29 cellular contexts compared by ENCODE assay signal in the genomic region with DNA sequence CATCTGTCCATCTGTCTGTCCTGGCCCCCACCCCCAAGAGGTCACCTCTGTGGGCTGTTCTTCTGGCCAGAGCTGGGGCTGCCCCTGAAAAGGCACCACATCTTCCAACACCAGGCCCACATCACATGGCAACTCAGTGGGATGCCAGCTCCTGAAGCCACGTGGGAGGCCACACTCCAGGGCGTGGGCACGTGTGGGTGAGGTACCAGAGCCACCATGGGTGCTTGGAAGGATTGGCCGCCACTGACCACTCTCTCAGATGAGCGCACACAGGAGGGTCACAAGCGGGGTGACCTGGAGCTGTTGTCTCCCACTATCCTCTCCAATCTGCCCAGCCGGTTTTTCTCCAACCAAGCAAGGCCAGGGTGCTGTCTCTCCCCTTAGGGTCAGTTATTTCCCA.
"Had no signal": no experiment of that assay in that cellular context is flagged by ENCODE, and none has a peak within 500 bp of the region (broad histone marks: within the 10 kb centered on the region; RNA-seq: fewer than 3 reads in every experiment).

No MANE protein-coding gene starts in this region.

- H3K9me3 ChIP-seq: colonic mucosa, esophagus muscularis mucosa, gastroesophageal sphincter, heart right ventricle, mucosa of descending colon, stomach, thyroid gland, vagina had no signal

- H3K27ac ChIP-seq: colonic mucosa, epithelial cell of prostate, esophagus muscularis mucosa, foreskin keratinocyte, gastroesophageal sphincter, heart right ventricle, neural progenitor cell, stomach, thyroid gland, vagina had no signal

- H3K4me2 ChIP-seq: neural progenitor cell, smooth muscle cell had no signal

- DNase-seq: colonic mucosa; effector CD8-positive, alpha-beta T cell; endodermal cell; foreskin keratinocyte; glutamatergic neuron; heart right ventricle; hippocampal formation; left ventricle myocardium superior; mucosa of descending colon; naive B cell; nucleus accumbens; retina; stimulated activated CD4-positive, alpha-beta T cell treated with anti-CD3 and anti-CD28 coated beads, Interleukin-12 subunit alpha, Interleukin-12 subunit beta, amount 100 ng/mL, for 4 hours; stimulated activated CD4-positive, alpha-beta T cell treated with anti-CD3 and anti-CD28 coated beads, Interleukin-1b, Interleukin-23, amount 100 ng/mL, for 48 hours; stimulated activated CD4-positive, alpha-beta T cell treated with anti-CD3 and anti-CD28 coated beads, Interleukin-4, amount 100 ng/mL, for 1 hour; stimulated activated CD8-positive, alpha-beta memory T cell treated with anti-CD3 and anti-CD28 coated beads, Interleukin-4, amount 100 ng/mL, for 48 hours; stimulated activated naive CD4-positive, alpha-beta T cell treated with Interleukin-2 at 50 U/mL for 16 hours; stomach; thyroid gland; trophoblast cell had no signal

- H3K9ac ChIP-seq: neural progenitor cell had no signal

- H3K4me3 ChIP-seq: colonic mucosa, esophagus muscularis mucosa, gastroesophageal sphincter, heart right ventricle, lung, mucosa of descending colon, neural progenitor cell, smooth muscle cell, stomach, thyroid gland, vagina had no signal

- H3K4me1 ChIP-seq: colonic mucosa, foreskin keratinocyte, neural progenitor cell, thyroid gland had no signal

- H2AFZ ChIP-seq: neural progenitor cell had no signal

- FAIRE-seq: islet of Langerhans had no signal

- H3K27me3 ChIP-seq: colonic mucosa, neural progenitor cell, thyroid gland, vagina had no signal

- ATAC-seq: foreskin keratinocyte, gastroesophageal sphincter, heart right ventricle, left ventricle myocardium superior, mucosa of descending colon, sciatic nerve had no signal

- H3K36me3 ChIP-seq: colonic mucosa, esophagus muscularis mucosa, gastroesophageal sphincter, heart right ventricle, neural progenitor cell, stomach, thyroid gland, vagina had no signal
